ENCODE assay signal across 1 cellular context in the genomic region with DNA sequence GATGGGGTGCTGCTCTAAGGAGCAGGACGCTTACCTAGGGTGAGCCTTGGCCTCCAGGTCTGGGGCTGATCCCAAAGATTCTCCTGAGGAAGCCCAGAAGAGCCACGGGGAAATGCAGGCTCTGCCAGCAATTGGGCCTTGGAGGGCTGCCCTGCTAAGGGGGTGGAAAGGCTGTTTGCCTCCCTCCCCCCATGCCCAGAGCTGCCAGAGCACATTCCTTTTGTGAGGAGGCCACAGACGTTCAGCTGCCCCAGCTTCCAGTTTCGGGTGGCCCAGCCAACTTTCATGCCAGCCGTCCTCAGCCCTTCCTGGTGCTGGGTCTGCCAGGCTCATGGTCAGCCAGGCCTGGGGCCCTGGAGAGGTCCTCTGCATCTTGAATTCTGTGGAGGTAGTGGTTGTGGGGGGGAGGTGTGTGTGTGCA.
TF ChIP-seq lines count a peak whose summit lies in the region.

No MANE protein-coding gene starts in this region.

TF ChIP-seq in HepG2, 621 proteins besides CTCF, POLR2A, EP300 and RAD21:
- TF ChIP-seq FOXM1 (CRISPR knock-in tag; IDR thresholded peaks at IDR 0.05) = no peak
- TF ChIP-seq ZNF530 (CRISPR knock-in tag; IDR thresholded peaks at IDR 0.05; ENCODE audit: low read depth) = no peak
- TF ChIP-seq GABPA (IDR thresholded peaks at IDR 0.05; ENCODE audit: low read depth, low read length) = no peak
- no peak for TF ChIP-seq GABPA (CRISPR knock-in tag; IDR thresholded peaks at IDR 0.05; ENCODE audit: low read depth)
- no peak for TF ChIP-seq SALL1 (CRISPR knock-in tag; IDR thresholded peaks at IDR 0.05)
- no peak for TF ChIP-seq ZNF572 (CRISPR knock-in tag; IDR thresholded peaks at IDR 0.05)
- TF ChIP-seq ZNF30 (CRISPR knock-in tag; IDR thresholded peaks at IDR 0.05) = no peak
- TF ChIP-seq TBL1XR1 (IDR thresholded peaks at IDR 0.05; ENCODE audit: borderline replicate concordance, low read length, partially characterized antibody) = no peak
- no peak for TF ChIP-seq ZNF674 (CRISPR knock-in tag; IDR thresholded peaks at IDR 0.05; ENCODE audit: low read depth)
- no peak for TF ChIP-seq ZNF460 (CRISPR knock-in tag; IDR thresholded peaks at IDR 0.05; ENCODE audit: borderline replicate concordance)
- no peak for TF ChIP-seq ETV5 (CRISPR knock-in tag; IDR thresholded peaks at IDR 0.05; ENCODE audit: borderline replicate concordance)
- TF ChIP-seq CBFB (CRISPR knock-in tag; IDR thresholded peaks at IDR 0.05) = no peak
- no peak for TF ChIP-seq KDM5A (IDR thresholded peaks at IDR 0.05; ENCODE audit: borderline replicate concordance, low read length)
- no peak for TF ChIP-seq LCORL (IDR thresholded peaks at IDR 0.05)
- no peak for TF ChIP-seq LCORL (CRISPR knock-in tag; IDR thresholded peaks at IDR 0.05)
- no peak for TF ChIP-seq SPEN (CRISPR knock-in tag; IDR thresholded peaks at IDR 0.05; ENCODE audit: low read depth)
- no peak for TF ChIP-seq NFYC (CRISPR knock-in tag; IDR thresholded peaks at IDR 0.05)
